ENCODE assay signal across 1 cellular context in genomic region chr12:109446-109845, GRCh38.
TF ChIP-seq lines count a peak whose summit lies in the region.

No MANE protein-coding gene starts in this region.

TF ChIP-seq in H1, 55 proteins besides CTCF, POLR2A, EP300 and RAD21:
- TF ChIP-seq GABPA (IDR thresholded peaks at IDR 0.05; ENCODE audit: borderline replicate concordance, insufficient read depth, low read length) (no peak), ASH2L (IDR thresholded peaks at IDR 0.05; ENCODE audit: low read length) (no peak), CHD7 (IDR thresholded peaks at IDR 0.05; ENCODE audit: insufficient replicate concordance, low read length) (no peak), CEBPB (IDR thresholded peaks at IDR 0.05; ENCODE audit: low read depth, low read length) (no peak), SRF (IDR thresholded peaks at IDR 0.05; ENCODE audit: low read depth, low read length) (no peak), FOSL1 (IDR thresholded peaks at IDR 0.05; ENCODE audit: insufficient read depth, low read depth, low read length) (no peak), SIN3A (conservative IDR thresholded peaks at IDR 0.05 in 1 of 2, IDR thresholded peaks at IDR 0.05 in 1 of 2; ENCODE audit: low read depth in 1 of 2, low read length in 2 of 2) (no peak)
TF ChIP-seq in H1: peak in this region for 0.
